In genomic region chr2:205868773-205869333, GRCh38 we compare ENCODE assay signal across 9 cellular contexts.
DNase-seq lines count a peak whose midpoint lies in the region; ATAC-seq and TF ChIP-seq lines count a peak whose summit lies in the region.
"Had no signal": no experiment of that assay in that cellular context is flagged by ENCODE, and none has a peak within 500 bp of the region (broad histone marks: within the 10 kb centered on the region; RNA-seq: fewer than 3 reads in every experiment).

No MANE protein-coding gene starts in this region.

- intact Hi-C loops in left lung (cut with DNase I) = no loop called here

- no peak overlapping the region for H3K4me3 ChIP-seq in left lung

- no peaks in the 10 kb centered on the region for H3K9me3 ChIP-seq in left lung

- no peaks in the 10 kb centered on the region for H3K27me3 ChIP-seq in left lung

- no peak for TF ChIP-seq CTCF in GM10266 (IDR thresholded peaks at IDR 0.05; ENCODE audit: control insufficient read depth, insufficient read depth, low read depth, missing control alignments)
- TF ChIP-seq CTCF in left lung (IDR thresholded peaks at IDR 0.05) = no peak

- DNase-seq in GM10266 (ENCODE audit: extremely low spot score) (peak; percentile 15), SKM-1 (lab: John Stamatoyannopoulos, UW; ENCODE audit: unreplicated experiment) (peak; percentile 91), left lung (peak in 1 of 2 donors; percentile 60), hepatic stellate cell (ENCODE audit: low spot score) (no peak), NCI-H2196 treated with DMSO at 0.1 percent for 48 hours (lab: John Stamatoyannopoulos, UW; ENCODE audit: unreplicated experiment) (no peak), DMS153 (lab: John Stamatoyannopoulos, UW) (no peak), nucleus accumbens (lab: John Stamatoyannopoulos, UW) (no peak)

- H3K27ac ChIP-seq in left lung = no peak overlapping the region

- peak; percentile 78 for ATAC-seq in HG02610 (IDR thresholded peaks at IDR 0.05; ENCODE audit: unreplicated experiment)
- peak; percentile 80 for ATAC-seq in left lung
- ATAC-seq: HCT116 had no signal

- H3K36me3 ChIP-seq in left lung = no peaks in the 10 kb centered on the region

- peaks cover 0 to 7% of the 10 kb centered on the region in 2 donors for H3K4me1 ChIP-seq in left lung

Comparison
In these comparisons a context has a peak if more than half of its experiments do, and no peak if none do; other contexts are left out.
1. DNase-seq: peak in GM10266 (single experiment) and SKM-1 (single experiment); none in hepatic stellate cell (single experiment), NCI-H2196 treated with DMSO at 0.1 percent for 48 hours (single experiment), DMS153 (single experiment) and nucleus accumbens (0 of 56).